Comparison of ENCODE assay signal across 1 cellular context in genomic region chrX:55160685-55161552, GRCh38.
TF ChIP-seq lines count a peak whose summit lies in the region.

No MANE protein-coding gene starts in this region.

TF ChIP-seq in GM12878, 131 proteins besides CTCF, POLR2A, EP300 and RAD21 (continued from another document and continues in another):
- TF ChIP-seq ZNF687 (IDR thresholded peaks at IDR 0.05) (peak; percentile 79), SIX5 (IDR thresholded peaks at IDR 0.05; ENCODE audit: low read depth, low read length, severe bottlenecking) (no peak), BMI1 (IDR thresholded peaks at IDR 0.05; ENCODE audit: borderline replicate concordance) (peak; percentile 89), MTA2 (IDR thresholded peaks at IDR 0.05; ENCODE audit: low read depth) (no peak), NFYA (IDR thresholded peaks at IDR 0.05; ENCODE audit: borderline replicate concordance, low read depth, low read length) (no peak), NFIC (IDR thresholded peaks at IDR 0.05; ENCODE audit: low read depth, low read length) (no peak), HSF1 (IDR thresholded peaks at IDR 0.05; ENCODE audit: low read depth, low read length) (0 out of 2 replicates have a peak, but pooled peaks have one; percentile 30), NBN (IDR thresholded peaks at IDR 0.05) (peak; percentile 52; the same call in 1 of the 2 replicates), ZBTB4 (CRISPR knock-in tag; IDR thresholded peaks at IDR 0.05) (no peak), RB1 (IDR thresholded peaks at IDR 0.05; ENCODE audit: borderline replicate concordance) (no peak; the same call in 1 of the 2 replicates), KDM1A (IDR thresholded peaks at IDR 0.05; ENCODE audit: borderline replicate concordance) (no peak), NR2F1 (conservative IDR thresholded peaks at IDR 0.05) (0 out of 2 replicates have a peak, but pooled peaks have one; percentile 34), RUNX3 (IDR thresholded peaks at IDR 0.05; ENCODE audit: low read length) (peak; percentile 39), E4F1 (IDR thresholded peaks at IDR 0.05; ENCODE audit: borderline replicate concordance, partially characterized antibody) (no peak), PAX8 (IDR thresholded peaks at IDR 0.05) (no peak), SMC3 (IDR thresholded peaks at IDR 0.05; ENCODE audit: borderline replicate concordance, low read length) (peak; percentile 30; the same call in 1 of the 2 replicates), TCF3 (IDR thresholded peaks at IDR 0.05; ENCODE audit: borderline replicate concordance, insufficient read depth, low read depth, low read length) (no peak), MEF2B (IDR thresholded peaks at IDR 0.05; ENCODE audit: partially characterized antibody, poor library complexity, severe bottlenecking) (no peak), CBX5 (IDR thresholded peaks at IDR 0.05; ENCODE audit: low read depth) (peak; percentile 52; the same call in 1 of the 2 replicates), SMAD5 (IDR thresholded peaks at IDR 0.05; ENCODE audit: low read depth) (no peak), IRF4 (IDR thresholded peaks at IDR 0.05; ENCODE audit: low read depth, low read length) (0 out of 2 replicates have a peak, but pooled peaks have one; percentile 29)
- TF ChIP-seq, protein P1, sequence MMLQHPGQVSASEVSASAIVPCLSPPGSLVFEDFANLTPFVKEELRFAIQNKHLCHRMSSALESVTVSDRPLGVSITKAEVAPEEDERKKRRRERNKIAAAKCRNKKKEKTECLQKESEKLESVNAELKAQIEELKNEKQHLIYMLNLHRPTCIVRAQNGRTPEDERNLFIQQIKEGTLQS (IDR thresholded peaks at IDR 0.05; ENCODE audit: borderline replicate concordance, extremely low read depth, low read depth, low read length) = no peak
- TF ChIP-seq, protein P2, sequence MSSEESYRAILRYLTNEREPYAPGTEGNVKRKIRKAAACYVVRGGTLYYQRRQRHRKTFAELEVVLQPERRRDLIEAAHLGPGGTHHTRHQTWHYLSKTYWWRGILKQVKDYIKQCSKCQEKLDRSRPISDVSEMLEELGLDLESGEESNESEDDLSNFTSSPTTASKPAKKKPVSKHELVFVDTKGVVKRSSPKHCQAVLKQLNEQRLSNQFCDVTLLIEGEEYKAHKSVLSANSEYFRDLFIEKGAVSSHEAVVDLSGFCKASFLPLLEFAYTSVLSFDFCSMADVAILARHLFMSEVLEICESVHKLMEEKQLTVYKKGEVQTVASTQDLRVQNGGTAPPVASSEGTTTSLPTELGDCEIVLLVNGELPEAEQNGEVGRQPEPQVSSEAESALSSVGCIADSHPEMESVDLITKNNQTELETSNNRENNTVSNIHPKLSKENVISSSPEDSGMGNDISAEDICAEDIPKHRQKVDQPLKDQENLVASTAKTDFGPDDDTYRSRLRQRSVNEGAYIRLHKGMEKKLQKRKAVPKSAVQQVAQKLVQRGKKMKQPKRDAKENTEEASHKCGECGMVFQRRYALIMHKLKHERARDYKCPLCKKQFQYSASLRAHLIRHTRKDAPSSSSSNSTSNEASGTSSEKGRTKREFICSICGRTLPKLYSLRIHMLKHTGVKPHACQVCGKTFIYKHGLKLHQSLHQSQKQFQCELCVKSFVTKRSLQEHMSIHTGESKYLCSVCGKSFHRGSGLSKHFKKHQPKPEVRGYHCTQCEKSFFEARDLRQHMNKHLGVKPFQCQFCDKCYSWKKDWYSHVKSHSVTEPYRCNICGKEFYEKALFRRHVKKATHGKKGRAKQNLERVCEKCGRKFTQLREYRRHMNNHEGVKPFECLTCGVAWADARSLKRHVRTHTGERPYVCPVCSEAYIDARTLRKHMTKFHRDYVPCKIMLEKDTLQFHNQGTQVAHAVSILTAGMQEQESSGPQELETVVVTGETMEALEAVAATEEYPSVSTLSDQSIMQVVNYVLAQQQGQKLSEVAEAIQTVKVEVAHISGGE (CRISPR knock-in tag; IDR thresholded peaks at IDR 0.05) = no peak
- TF ChIP-seq, protein P3, sequence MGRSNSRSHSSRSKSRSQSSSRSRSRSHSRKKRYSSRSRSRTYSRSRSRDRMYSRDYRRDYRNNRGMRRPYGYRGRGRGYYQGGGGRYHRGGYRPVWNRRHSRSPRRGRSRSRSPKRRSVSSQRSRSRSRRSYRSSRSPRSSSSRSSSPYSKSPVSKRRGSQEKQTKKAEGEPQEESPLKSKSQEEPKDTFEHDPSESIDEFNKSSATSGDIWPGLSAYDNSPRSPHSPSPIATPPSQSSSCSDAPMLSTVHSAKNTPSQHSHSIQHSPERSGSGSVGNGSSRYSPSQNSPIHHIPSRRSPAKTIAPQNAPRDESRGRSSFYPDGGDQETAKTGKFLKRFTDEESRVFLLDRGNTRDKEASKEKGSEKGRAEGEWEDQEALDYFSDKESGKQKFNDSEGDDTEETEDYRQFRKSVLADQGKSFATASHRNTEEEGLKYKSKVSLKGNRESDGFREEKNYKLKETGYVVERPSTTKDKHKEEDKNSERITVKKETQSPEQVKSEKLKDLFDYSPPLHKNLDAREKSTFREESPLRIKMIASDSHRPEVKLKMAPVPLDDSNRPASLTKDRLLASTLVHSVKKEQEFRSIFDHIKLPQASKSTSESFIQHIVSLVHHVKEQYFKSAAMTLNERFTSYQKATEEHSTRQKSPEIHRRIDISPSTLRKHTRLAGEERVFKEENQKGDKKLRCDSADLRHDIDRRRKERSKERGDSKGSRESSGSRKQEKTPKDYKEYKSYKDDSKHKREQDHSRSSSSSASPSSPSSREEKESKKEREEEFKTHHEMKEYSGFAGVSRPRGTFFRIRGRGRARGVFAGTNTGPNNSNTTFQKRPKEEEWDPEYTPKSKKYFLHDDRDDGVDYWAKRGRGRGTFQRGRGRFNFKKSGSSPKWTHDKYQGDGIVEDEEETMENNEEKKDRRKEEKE (IDR thresholded peaks at IDR 0.05) = no peak
- TF ChIP-seq, protein P4, sequence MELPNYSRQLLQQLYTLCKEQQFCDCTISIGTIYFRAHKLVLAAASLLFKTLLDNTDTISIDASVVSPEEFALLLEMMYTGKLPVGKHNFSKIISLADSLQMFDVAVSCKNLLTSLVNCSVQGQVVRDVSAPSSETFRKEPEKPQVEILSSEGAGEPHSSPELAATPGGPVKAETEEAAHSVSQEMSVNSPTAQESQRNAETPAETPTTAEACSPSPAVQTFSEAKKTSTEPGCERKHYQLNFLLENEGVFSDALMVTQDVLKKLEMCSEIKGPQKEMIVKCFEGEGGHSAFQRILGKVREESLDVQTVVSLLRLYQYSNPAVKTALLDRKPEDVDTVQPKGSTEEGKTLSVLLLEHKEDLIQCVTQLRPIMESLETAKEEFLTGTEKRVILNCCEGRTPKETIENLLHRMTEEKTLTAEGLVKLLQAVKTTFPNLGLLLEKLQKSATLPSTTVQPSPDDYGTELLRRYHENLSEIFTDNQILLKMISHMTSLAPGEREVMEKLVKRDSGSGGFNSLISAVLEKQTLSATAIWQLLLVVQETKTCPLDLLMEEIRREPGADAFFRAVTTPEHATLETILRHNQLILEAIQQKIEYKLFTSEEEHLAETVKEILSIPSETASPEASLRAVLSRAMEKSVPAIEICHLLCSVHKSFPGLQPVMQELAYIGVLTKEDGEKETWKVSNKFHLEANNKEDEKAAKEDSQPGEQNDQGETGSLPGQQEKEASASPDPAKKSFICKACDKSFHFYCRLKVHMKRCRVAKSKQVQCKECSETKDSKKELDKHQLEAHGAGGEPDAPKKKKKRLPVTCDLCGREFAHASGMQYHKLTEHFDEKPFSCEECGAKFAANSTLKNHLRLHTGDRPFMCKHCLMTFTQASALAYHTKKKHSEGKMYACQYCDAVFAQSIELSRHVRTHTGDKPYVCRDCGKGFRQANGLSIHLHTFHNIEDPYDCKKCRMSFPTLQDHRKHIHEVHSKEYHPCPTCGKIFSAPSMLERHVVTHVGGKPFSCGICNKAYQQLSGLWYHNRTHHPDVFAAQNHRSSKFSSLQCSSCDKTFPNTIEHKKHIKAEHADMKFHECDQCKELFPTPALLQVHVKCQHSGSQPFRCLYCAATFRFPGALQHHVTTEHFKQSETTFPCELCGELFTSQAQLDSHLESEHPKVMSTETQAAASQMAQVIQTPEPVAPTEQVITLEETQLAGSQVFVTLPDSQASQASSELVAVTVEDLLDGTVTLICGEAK (IDR thresholded peaks at IDR 0.05; ENCODE audit: borderline replicate concordance) = peak; percentile 89
